16 cellular contexts compared by ENCODE assay signal in the genomic region with DNA sequence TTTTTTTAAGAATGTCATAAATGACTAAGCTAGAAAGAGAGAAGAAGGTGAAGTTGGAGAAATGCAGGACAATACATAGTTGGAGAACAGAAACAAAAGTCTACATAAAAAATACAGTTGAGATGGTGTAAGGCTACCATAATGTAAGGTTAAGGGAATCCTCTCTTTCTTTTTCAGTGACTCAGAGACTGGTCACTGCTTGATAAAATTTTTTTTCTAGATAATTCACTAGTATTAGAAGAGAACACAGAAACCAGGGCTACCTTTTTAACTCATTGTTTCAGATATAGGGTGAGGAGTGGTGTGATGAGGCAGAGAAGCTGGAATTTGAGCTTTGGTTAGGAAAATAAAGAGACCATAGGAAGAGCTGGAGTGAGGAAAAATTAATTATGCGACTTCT. TPM values are rescaled to one million over a fixed set of nuclear protein-coding genes. Genes with fewer than 3 reads are reported as not detected.
A peak's percentile ranks its signal among the peaks of the same experiment; 100 is the strongest.
DNase-seq lines count a peak whose midpoint lies in the region; ATAC-seq and TF ChIP-seq lines count a peak whose summit lies in the region.
"Had no signal": no experiment of that assay in that cellular context is flagged by ENCODE, and none has a peak within 500 bp of the region (broad histone marks: within the 10 kb centered on the region; RNA-seq: fewer than 3 reads in every experiment).

No MANE protein-coding gene starts in this region.

- no peaks in the 10 kb centered on the region for H3K9me3 ChIP-seq in IMR-90 (ENCODE audit: control insufficient read depth, insufficient read depth, low read length)

- intact Hi-C loops in IMR-90 (cut with micrococcal nuclease) (no loop called here), sciatic nerve (cut with DNase I) (no loop called here)

- no peak overlapping the region for H3K4ac ChIP-seq in IMR-90 (ENCODE audit: low read depth, low read length)

- CTCF ChIA-PET in IMR-90 (lab: Yijun Ruan, JAX), result interaction anchor here (0.6 kb wide), 1 partner anchor 28 kb away, joined by 3 read pairs; no protein-coding TSS in a partner anchor

- no peaks in the 10 kb centered on the region for H4K20me1 ChIP-seq in IMR-90 (ENCODE audit: insufficient read depth, low read length)
- H4K20me1 ChIP-seq: BLaER1 treated with 17β-estradiol and CSF1 and Interleukin-3, amounts not matched to agents 10 nM and 100 nM had no signal

- no peak overlapping the region for H2AK5ac ChIP-seq in IMR-90 (ENCODE audit: low read depth, low read length)

- H2BK15ac ChIP-seq in IMR-90 (ENCODE audit: low read depth, low read length), result no peak overlapping the region

- in situ Hi-C loops in IMR-90 (cut with MboI; ENCODE audit: low sequenced_read_pairs), result no loop called here

- no peak overlapping the region for H4K8ac ChIP-seq in IMR-90 (ENCODE audit: low read depth in 2 of 2, low read length in 2 of 2)

- no peak overlapping the region for H3K4me2 ChIP-seq in IMR-90 (ENCODE audit: low read depth, low read length)
- H3K4me2 ChIP-seq: BLaER1 treated with 17β-estradiol and CSF1 and Interleukin-3, amounts not matched to agents 10 nM and 100 nM; GM23338 had no signal

- TF ChIP-seq RAD21 in IMR-90 (IDR thresholded peaks at IDR 0.05; ENCODE audit: low read length), result no peak

- H3K79me1 ChIP-seq in IMR-90 (ENCODE audit: low read depth in 1 of 2, low read length in 2 of 2), result no peaks in the 10 kb centered on the region

- no peak for TF ChIP-seq CTCF in IMR-90 (conservative IDR thresholded peaks at IDR 0.05; ENCODE audit: low read depth, low read length)

- H4K91ac ChIP-seq in IMR-90 (ENCODE audit: insufficient read depth, low read depth, low read length), result no peak overlapping the region

- WGBS in IMR-90 (ENCODE audit: extremely low coverage in 2 of 2, insufficient read length in 1 of 2), 2 experiments, result no CpG with 5 or more reads among the region's 1 CpG

- H2BK120ac ChIP-seq in IMR-90 (ENCODE audit: low read depth, low read length), result no peak overlapping the region

- H2BK20ac ChIP-seq in IMR-90 (ENCODE audit: low read depth, low read length), result no peak overlapping the region

- DNase-seq in ELR (ENCODE audit: low read depth), result peak; percentile 62
- DNase-seq in IMR-90, result peak; percentile 29
- peak; percentile 21 for DNase-seq in amniotic epithelial cell (ENCODE audit: low read depth)
- DNase-seq in epithelial cell of prostate (ENCODE audit: low read depth, low spot score), result no peak
- DNase-seq in NCI-H2196 (lab: John Stamatoyannopoulos, UW; ENCODE audit: unreplicated experiment), result no peak
- no peak for DNase-seq in sciatic nerve (ENCODE audit: low spot score)
- no peak for DNase-seq in C1 segment of cervical spinal cord (lab: John Stamatoyannopoulos, UW)
- DNase-seq: 8988T; Calu3; CD4-positive, alpha-beta T cell; DMS 273 treated with DMSO at 0.1 percent for 48 hours; H9; KG1 had no signal

- H3K9ac ChIP-seq in IMR-90 (ENCODE audit: low read depth, low read length), result no peak overlapping the region
- H3K9ac ChIP-seq: BLaER1 treated with 17β-estradiol and CSF1 and Interleukin-3, amounts not matched to agents 10 nM and 100 nM had no signal

- H3K18ac ChIP-seq in IMR-90 (ENCODE audit: low read depth, low read length), result no peak overlapping the region

- H3K4me1 ChIP-seq in IMR-90 (ENCODE audit: control insufficient read depth, insufficient read depth, low read length), result no peaks in the 10 kb centered on the region

- BruUV-seq in IMR-90 (replicated peaks; lab: Mats Ljungman, UMichigan), result no TSS peak

- POLR2A ChIA-PET in IMR-90 (lab: Charles Lee; ENCODE audit: unreplicated experiment), result no interaction called here

- H2AFZ ChIP-seq in IMR-90 (replicated peaks; ENCODE audit: low read length, poor library complexity), result no peak overlapping the region
- H2AFZ ChIP-seq: GM23338 had no signal

- dilution Hi-C loops in IMR-90 (cut with HindIII; ENCODE audit: low sequenced_read_pairs, unreplicated experiment), result no loop called here

- H3K27ac ChIP-seq in IMR-90 (ENCODE audit: insufficient read depth, low read length) (no peak overlapping the region), epithelial cell of prostate (peak overlapping the region; percentile 26)
- H3K27ac ChIP-seq: BLaER1 treated with 17β-estradiol and CSF1 and Interleukin-3, amounts not matched to agents 10 nM and 100 nM; HL-60 had no signal

- H3K14ac ChIP-seq in IMR-90 (replicated peaks; ENCODE audit: low read depth, low read length), result no peak overlapping the region

- ATAC-seq in IMR-90 (ENCODE audit: low read depth) (no peak), sciatic nerve (no peak)
- ATAC-seq: GM23338 had no signal

- no peak overlapping the region for H4K5ac ChIP-seq in IMR-90 (ENCODE audit: low read depth, low read length)

- H3K56ac ChIP-seq in IMR-90 (ENCODE audit: extremely low read depth, insufficient read depth, low read length), result no peak overlapping the region

- no peaks in the 10 kb centered on the region for H3K9me1 ChIP-seq in IMR-90 (ENCODE audit: insufficient read depth, low read length)

- H2AK9ac ChIP-seq in IMR-90 (replicated peaks; ENCODE audit: low read depth, low read length, poor library complexity), result no peak overlapping the region

- no peaks in the 10 kb centered on the region for H3K36me3 ChIP-seq in IMR-90 (ENCODE audit: control insufficient read depth, insufficient read depth, low read length)
- H3K36me3 ChIP-seq: BLaER1 treated with 17β-estradiol and CSF1 and Interleukin-3, amounts not matched to agents 10 nM and 100 nM had no signal

- no peak overlapping the region for H3K23ac ChIP-seq in IMR-90 (ENCODE audit: low read depth, low read length)

- H3K4me3 ChIP-seq in IMR-90 (ENCODE audit: insufficient read depth, low read depth, low read length), result no peak overlapping the region
- H3K4me3 ChIP-seq: BLaER1 treated with 17β-estradiol and CSF1 and Interleukin-3, amounts not matched to agents 10 nM and 100 nM; GM23338 had no signal

- no peak overlapping the region for H2BK5ac ChIP-seq in IMR-90 (ENCODE audit: low read depth, low read length, poor library complexity, severe bottlenecking)

- TF ChIP-seq POLR2A in IMR-90 (IDR thresholded peaks at IDR 0.05; ENCODE audit: low read depth, low read length), result no peak

- no peaks in the 10 kb centered on the region for H3K27me3 ChIP-seq in IMR-90 (ENCODE audit: control insufficient read depth, insufficient read depth, low read length)
- H3K27me3 ChIP-seq: BLaER1 treated with 17β-estradiol and CSF1 and Interleukin-3, amounts not matched to agents 10 nM and 100 nM had no signal

TF ChIP-seq in IMR-90, 13 proteins besides CTCF, POLR2A, EP300 and RAD21:
- no peak for TF ChIP-seq NFE2L2 (IDR thresholded peaks at IDR 0.05; ENCODE audit: low read depth, low read length)
- no peak for TF ChIP-seq MAZ (IDR thresholded peaks at IDR 0.05; ENCODE audit: borderline replicate concordance, low read depth, low read length)
- no peak for TF ChIP-seq RCOR1 (IDR thresholded peaks at IDR 0.05; ENCODE audit: insufficient replicate concordance, low read length)
- TF ChIP-seq MXI1 (IDR thresholded peaks at IDR 0.05; ENCODE audit: borderline replicate concordance, low read depth, low read length), result no peak
- TF ChIP-seq FOS (IDR thresholded peaks at IDR 0.05; ENCODE audit: low read depth, low read length), result no peak
- no peak for TF ChIP-seq MAFK (IDR thresholded peaks at IDR 0.05; ENCODE audit: low read depth, low read length)
- no peak for TF ChIP-seq RFX5 (IDR thresholded peaks at IDR 0.05; ENCODE audit: low read depth, low read length)

RNA-seq across cellular contexts. Expression of gene EDN1, which starts 18.2 kb away (rescaled TPM):
- total RNA-seq in IMR-90 (2012; rRNA removed), result 5.6 and 8.6 TPM in 2 replicates
- 8.5 and 9.0 TPM in 2 replicates for polyA plus RNA-seq in IMR-90 (2012; rRNA removed)
- polyA plus RNA-seq in IMR-90 (2012; cell fraction: cytosol; rRNA removed), result 3.2 and 5.6 TPM in 2 replicates
- polyA plus RNA-seq in IMR-90 (2012; cell fraction: nucleus; rRNA removed; ENCODE audit: low replicate concordance), result 7.5 and 15.6 TPM in 2 replicates
- 35.0 TPM for total RNA-seq in sciatic nerve

Comparison
In these comparisons a context has a peak if more than half of its experiments do, and no peak if none do; other contexts are left out.
1. DNase-seq: peak in ELR (single experiment), IMR-90 (single experiment) and amniotic epithelial cell (single experiment); none in epithelial cell of prostate (single experiment), NCI-H2196 (single experiment), sciatic nerve (single experiment) and C1 segment of cervical spinal cord (0 of 14).